11 cellular contexts compared by ENCODE assay signal in genomic region chr14:58808828-58809227, GRCh38.
DNase-seq lines count a peak whose midpoint lies in the region; ATAC-seq and TF ChIP-seq lines count a peak whose summit lies in the region.
"Had no signal": no experiment of that assay in that cellular context is flagged by ENCODE, and none has a peak within 500 bp of the region (broad histone marks: within the 10 kb centered on the region; RNA-seq: fewer than 3 reads in every experiment).

No MANE protein-coding gene starts in this region.

- no peaks in the 10 kb centered on the region for H3K27me3 ChIP-seq in MG63
- H3K27me3 ChIP-seq: cardiac muscle cell had no signal

- POLR2A ChIA-PET in HEK293T (lab: Yijun Ruan, JAX): no interaction called here

- no peak overlapping the region for H3K4me3 ChIP-seq in MG63
- H3K4me3 ChIP-seq: cardiac muscle cell, PC-9 had no signal

- DNase-seq in COR-L47 (lab: John Stamatoyannopoulos, UW) (peak; percentile 47), MG63 (peak; percentile 48), cerebellar cortex (ENCODE audit: low spot score) (peak; percentile 19), myocyte (ENCODE audit: low read depth) (peak; percentile 68), Right ventricle myocardium inferior (ENCODE audit: missing footprints) (no peak), HEK293T (ENCODE audit: extremely low spot score) (no peak)
- no peak for DNase-seq in stimulated activated naive CD8-positive, alpha-beta T cell treated with anti-CD3 and anti-CD28 coated beads, Interleukin-15, Interleukin-2, amounts not matched to agents 100 U/mL and 50 U/mL, for 24 hours
- DNase-seq: activated CD8-positive, alpha-beta T cell treated with anti-CD3 and anti-CD28 coated beads for 36 hours; PC-9 had no signal

- no peaks in the 10 kb centered on the region for H3K36me3 ChIP-seq in MG63
- H3K36me3 ChIP-seq: cardiac muscle cell had no signal

- no peaks in the 10 kb centered on the region for H3K9me3 ChIP-seq in MG63

- ATAC-seq in Right ventricle myocardium inferior (no peak), GM18858 (IDR thresholded peaks at IDR 0.05; ENCODE audit: unreplicated experiment) (no peak)
- no peak for ATAC-seq in stimulated activated naive CD8-positive, alpha-beta T cell treated with anti-CD3 and anti-CD28 coated beads, Interleukin-15, Interleukin-2, amounts not matched to agents 100 U/mL and 50 U/mL, for 24 hours
- ATAC-seq: activated CD8-positive, alpha-beta T cell treated with anti-CD3 and anti-CD28 coated beads for 36 hours had no signal

- intact Hi-C loops in Right ventricle myocardium inferior (cut with DNase I): no loop called here

- CTCF ChIA-PET in HEK293T (lab: Yijun Ruan, JAX): interaction anchor here (0.6 kb wide), 1 partner anchor 14 kb away, joined by 3 read pairs; no protein-coding TSS in a partner anchor

TF ChIP-seq in HEK293T, 16 proteins besides CTCF, POLR2A, EP300 and RAD21:
- TF ChIP-seq L3MBTL2 (conservative IDR thresholded peaks at IDR 0.05) (no peak), BHLHE40 (IDR thresholded peaks at IDR 0.05; ENCODE audit: borderline replicate concordance) (no peak), CTBP1 (IDR thresholded peaks at IDR 0.05; ENCODE audit: borderline replicate concordance) (no peak), SP1 (IDR thresholded peaks at IDR 0.05) (no peak), NFRKB (IDR thresholded peaks at IDR 0.05) (no peak), ZNF384 (IDR thresholded peaks at IDR 0.05) (no peak), TARDBP (IDR thresholded peaks at IDR 0.05) (no peak), SUZ12 (IDR thresholded peaks at IDR 0.05) (no peak), LEF1 (IDR thresholded peaks at IDR 0.05; ENCODE audit: borderline replicate concordance) (no peak), FOXK2 (IDR thresholded peaks at IDR 0.05) (no peak), FOXM1 (IDR thresholded peaks at IDR 0.05; ENCODE audit: borderline replicate concordance) (no peak), ARNT (IDR thresholded peaks at IDR 0.05) (no peak), ELF4 (IDR thresholded peaks at IDR 0.05) (no peak), FOXA1 (IDR thresholded peaks at IDR 0.05) (no peak), PKNOX1 (IDR thresholded peaks at IDR 0.05) (no peak), HDGF (IDR thresholded peaks at IDR 0.05; ENCODE audit: borderline replicate concordance) (no peak)

Comparison
In these comparisons a context has a peak if more than half of its experiments do, and no peak if none do; other contexts are left out.
1. DNase-seq: peak in COR-L47 (single experiment), MG63 (single experiment), cerebellar cortex (single experiment) and myocyte (single experiment); none in Right ventricle myocardium inferior (single experiment), stimulated activated naive CD8-positive, alpha-beta T cell treated with anti-CD3 and anti-CD28 coated beads, Interleukin-15, Interleukin-2, amounts not matched to agents 100 U/mL and 50 U/mL, for 24 hours (single experiment) and HEK293T (single experiment).